In genomic region chr3:50068134-50068533, GRCh38 we compare ENCODE assay signal across 1 cellular context.
TF ChIP-seq lines count a peak whose summit lies in the region.

No MANE protein-coding gene starts in this region.

TF ChIP-seq in SK-N-SH treated with all-trans-retinoic acid at 6 μM for 48 hours, 23 proteins besides CTCF, POLR2A, EP300 and RAD21 (continued from another document):
- TF ChIP-seq POU6F1 (CRISPR knock-in tag; IDR thresholded peaks at IDR 0.05; ENCODE audit: borderline replicate concordance, low read depth) (no peak), TOX (CRISPR knock-in tag; IDR thresholded peaks at IDR 0.05; ENCODE audit: borderline replicate concordance) (no peak), PATZ1 (CRISPR knock-in tag; IDR thresholded peaks at IDR 0.05; ENCODE audit: borderline replicate concordance) (no peak), ZFP30 (CRISPR knock-in tag; IDR thresholded peaks at IDR 0.05) (no peak), OSR1 (CRISPR knock-in tag; IDR thresholded peaks at IDR 0.05) (no peak), SNAI2 (CRISPR knock-in tag; IDR thresholded peaks at IDR 0.05) (no peak), PPARA (CRISPR knock-in tag; IDR thresholded peaks at IDR 0.05; ENCODE audit: borderline replicate concordance) (no peak), ZNF565 (CRISPR knock-in tag; conservative IDR thresholded peaks at IDR 0.05; ENCODE audit: low read depth) (no peak), CSRNP3 (CRISPR knock-in tag; IDR thresholded peaks at IDR 0.05) (no peak), RARB (CRISPR knock-in tag; IDR thresholded peaks at IDR 0.05) (no peak), ARNTL (CRISPR knock-in tag; IDR thresholded peaks at IDR 0.05; ENCODE audit: borderline replicate concordance, low read depth) (no peak), CREB5 (CRISPR knock-in tag; IDR thresholded peaks at IDR 0.05; ENCODE audit: low read depth) (no peak), ISL1 (CRISPR knock-in tag; IDR thresholded peaks at IDR 0.05) (no peak), ZFP3 (CRISPR knock-in tag; IDR thresholded peaks at IDR 0.05) (no peak)
